17 cellular contexts compared by ENCODE assay signal in the genomic region with DNA sequence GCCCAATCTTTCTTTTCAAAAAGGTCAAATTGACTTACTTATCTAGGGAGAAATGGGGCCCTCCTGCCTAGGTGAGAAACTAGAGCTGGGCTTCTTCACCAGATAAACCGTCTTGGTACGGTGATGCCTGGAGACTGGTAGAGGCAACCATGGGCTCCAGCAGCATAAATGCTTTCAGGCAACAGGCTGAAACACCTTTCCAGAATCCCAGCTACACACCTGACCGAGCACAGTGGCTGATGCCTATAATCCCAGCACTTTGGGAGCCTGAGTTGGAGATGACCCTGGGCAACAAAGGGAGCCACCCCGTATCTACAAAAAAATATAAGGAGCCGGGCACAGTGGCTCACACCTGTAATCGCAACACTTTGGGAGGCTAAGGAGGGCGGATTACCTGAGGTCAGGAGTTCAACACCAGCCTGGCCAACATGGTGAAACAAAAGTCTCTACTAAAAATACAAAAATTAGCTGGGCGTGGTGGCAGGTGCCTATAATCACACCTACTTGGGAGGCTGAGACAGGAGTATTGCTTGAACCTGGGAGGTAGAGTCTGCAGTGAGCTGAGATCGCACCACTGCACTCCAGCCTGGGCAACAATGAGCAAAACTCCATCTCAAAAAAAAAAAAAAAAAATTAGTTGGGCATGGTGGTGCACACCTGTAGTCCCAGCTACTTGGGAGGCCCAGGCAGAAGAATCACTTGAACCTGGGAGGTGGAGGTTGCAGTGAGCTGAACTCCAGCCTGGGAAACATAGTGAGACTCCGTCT. TPM values are rescaled to one million over a fixed set of nuclear protein-coding genes. Genes with fewer than 3 reads are reported as not detected.
DNase-seq lines count a peak whose midpoint lies in the region; FAIRE-seq and TF ChIP-seq lines count a peak whose summit lies in the region.
"Had no signal": no experiment of that assay in that cellular context is flagged by ENCODE, and none has a peak within 500 bp of the region (broad histone marks: within the 10 kb centered on the region; RNA-seq: fewer than 3 reads in every experiment).

No MANE protein-coding gene starts in this region.

- no peak overlapping the region for H3K56ac ChIP-seq in H9 (ENCODE audit: insufficient read length, low read depth, low read length)

- FAIRE-seq in GM19239 (lab: Jason Lieb, UNC): no peak
- FAIRE-seq: GM12892, small intestine had no signal

- no peaks in the 10 kb centered on the region for H3K79me2 ChIP-seq in H9 (ENCODE audit: insufficient read depth, low read length)

- H3K23ac ChIP-seq in H9 (ENCODE audit: insufficient read length, low read depth, low read length): no peak overlapping the region

- no peak overlapping the region for H2AK5ac ChIP-seq in H9 (ENCODE audit: insufficient read length, low read length)

- H3K4me1 Mint-ChIP-seq in H9 (peaks cover 12 to 21% of the 10 kb centered on the region in 2 experiments; a peak in 3 of 4 replicates), chondrocyte (ENCODE audit: low read depth) (peaks cover 16% of the 10 kb centered on the region)

- no peak overlapping the region for H3T11ph ChIP-seq in H9 (ENCODE audit: low read length)

- no peaks in the 10 kb centered on the region for H3K79me1 ChIP-seq in H9 (ENCODE audit: insufficient read depth, low read depth, low read length, poor library complexity, severe bottlenecking)

- no peak overlapping the region for H2BK20ac ChIP-seq in H9 (ENCODE audit: low read depth, low read length, poor library complexity, severe bottlenecking)

- no peak overlapping the region for H4K91ac ChIP-seq in H9 (ENCODE audit: insufficient read length, low read depth, low read length)

- H3K14ac ChIP-seq in H9 (ENCODE audit: insufficient read depth, low read length): no peak overlapping the region

- no peak overlapping the region for H4K5ac ChIP-seq in H9 (ENCODE audit: insufficient read length, low read depth, low read length)

- no peak overlapping the region for H3K4ac ChIP-seq in H9 (ENCODE audit: low read depth, low read length)

- H2BK5ac ChIP-seq in H9 (ENCODE audit: insufficient read length, low read length): no peak overlapping the region

- no peak overlapping the region for H2AFZ ChIP-seq in H9 (ENCODE audit: low read length)
- H2AFZ ChIP-seq: parathyroid adenoma had no signal

- H3K23me2 ChIP-seq in H9 (ENCODE audit: insufficient read length, low read depth, low read length, poor library complexity, severe bottlenecking): no peaks in the 10 kb centered on the region

- H3K27ac Mint-ChIP-seq in H9 (no peak overlapping the region; a peak in 1 of 7 replicates), chondrocyte (ENCODE audit: unreplicated experiment) (no peak overlapping the region)
- H3K27ac Mint-ChIP-seq: effector memory CD8-positive, alpha-beta T cell had no signal

- no peak overlapping the region for H3K18ac ChIP-seq in H9 (ENCODE audit: insufficient read length, low read depth, low read length)

- no peak overlapping the region for H3K27ac ChIP-seq in H9 (ENCODE audit: insufficient read length, low read depth, low read length)
- H3K27ac ChIP-seq: parathyroid adenoma, SJCRH30, upper lobe of right lung had no signal

- WGBS in H9 (ENCODE audit: extremely low coverage, insufficient read length, low lambda C conversion rate): no CpG with 5 or more reads among the region's 10 CpGs

- peaks cover 39 to 68% (median 43%) of the 10 kb centered on the region in 3 experiments for H3K36me3 Mint-ChIP-seq in H9 (ENCODE audit: insufficient read depth in 1 of 3, low read depth in 3 of 3)
- H3K36me3 Mint-ChIP-seq in chondrocyte (ENCODE audit: low read depth): peaks cover 8% of the 10 kb centered on the region

- TF ChIP-seq CTCF in H9 (conservative IDR thresholded peaks at IDR 0.05) (no peak), chondrocyte (IDR thresholded peaks at IDR 0.05) (no peak)

- H3K27me3 Mint-ChIP-seq in H9 (ENCODE audit: low read depth) (peaks cover 1% of the 10 kb centered on the region; the same call in 1 of the 2 replicates), chondrocyte (ENCODE audit: low read depth) (no peaks in the 10 kb centered on the region)
- H3K27me3 Mint-ChIP-seq: effector memory CD8-positive, alpha-beta T cell had no signal

- H3K4me1 ChIP-seq in H9 (ENCODE audit: insufficient read depth, low read length): no peaks in the 10 kb centered on the region

- H3K9me3 Mint-ChIP-seq in H9 (no peaks in the 10 kb centered on the region), chondrocyte (ENCODE audit: low read depth) (no peaks in the 10 kb centered on the region)
- H3K9me3 Mint-ChIP-seq: effector memory CD8-positive, alpha-beta T cell had no signal

- H3K27me3 ChIP-seq in H9 (ENCODE audit: insufficient read depth, low read length): no peaks in the 10 kb centered on the region
- H3K27me3 ChIP-seq: SJCRH30, upper lobe of right lung had no signal

- H2BK120ac ChIP-seq in H9 (ENCODE audit: low read depth, low read length, poor library complexity, severe bottlenecking): no peak overlapping the region

- H3K4me3 Mint-ChIP-seq in H9 (no peak overlapping the region), chondrocyte (ENCODE audit: unreplicated experiment) (no peak overlapping the region)
- H3K4me3 Mint-ChIP-seq: effector memory CD8-positive, alpha-beta T cell had no signal

- no peak overlapping the region for H3K9ac ChIP-seq in H9 (ENCODE audit: extremely low read depth, insufficient read length, low read length)
- H3K9ac ChIP-seq: parathyroid adenoma had no signal

- no peak overlapping the region for H4K8ac ChIP-seq in H9 (replicated peaks; ENCODE audit: insufficient read length, low read depth, low read length)

- no peak overlapping the region for H3K4me2 ChIP-seq in H9 (ENCODE audit: insufficient read depth, insufficient read length, low read length)

- no peaks in the 10 kb centered on the region for H3K9me3 ChIP-seq in H9 (ENCODE audit: control insufficient read depth, low read depth, low read length)
- H3K9me3 ChIP-seq: SJCRH30, upper lobe of right lung had no signal

- H2BK15ac ChIP-seq in H9 (ENCODE audit: low read depth, low read length): no peak overlapping the region

- peak; percentile 35 for DNase-seq in H9
- peak; percentile 21 for DNase-seq in chondrocyte (ENCODE audit: low spot score)
- DNase-seq in activated CD4-positive, alpha-beta T cell treated with anti-CD3 and anti-CD28 coated beads, Interleukin-2, amount 50 U/mL, for 4 hours: no peak
- no peak for DNase-seq in GM19239 (ENCODE audit: insufficient read length, low spot score)
- DNase-seq: activated CD4-positive, alpha-beta T cell treated with anti-CD3 and anti-CD28 coated beads for 48 hours; central memory CD4-positive, alpha-beta T cell; effector memory CD8-positive, alpha-beta T cell; left ventricle myocardium superior; NCI-H187; NCI-H446; SJCRH30; small intestine; stimulated activated naive CD4-positive, alpha-beta T cell; T-helper 9 cell had no signal

- no peak overlapping the region for H2BK12ac ChIP-seq in H9 (ENCODE audit: insufficient read length, low read depth, low read length)

- H4K20me1 ChIP-seq in H9 (ENCODE audit: control insufficient read depth, insufficient read depth, insufficient read length): no peaks in the 10 kb centered on the region

RNA-seq across cellular contexts. Expression of a gene that starts 8.0 kb away (rescaled TPM):
- total RNA-seq in H9 (2021) (227 and 237 TPM in 2 replicates), chondrocyte (68.0 to 76.3 TPM (median 73.3 TPM) in 3 replicates)

RNA-seq across cellular contexts. Expression of a gene that starts 23.2 kb away (rescaled TPM):
- total RNA-seq in H9 (2021): 16.6 and 18.8 TPM in 2 replicates
- 5.3 to 6.1 TPM (median 5.5 TPM) in 3 replicates for total RNA-seq in chondrocyte

RNA-seq across cellular contexts. Expression of a gene that starts 25.8 kb away (rescaled TPM):
- total RNA-seq in H9 (2021): 46.4 and 50.7 TPM in 2 replicates
- total RNA-seq in chondrocyte: 12.4 to 12.9 TPM (median 12.6 TPM) in 3 replicates

RNA-seq across cellular contexts. Expression of a gene that starts 32.0 kb away (rescaled TPM):
- total RNA-seq in H9 (2021) (2,008 and 2,053 TPM in 2 replicates), chondrocyte (853 to 1,026 TPM (median 884 TPM) in 3 replicates)

RNA-seq across cellular contexts. Expression of a gene that starts 34.1 kb away (rescaled TPM):
- 189 and 190 TPM in 2 replicates for total RNA-seq in H9 (2021)
- total RNA-seq in chondrocyte: 128 to 132 TPM (median 131 TPM) in 3 replicates

Comparison
In these comparisons a context has a peak if more than half of its experiments do, and no peak if none do; other contexts are left out.
1. DNase-seq: peak in H9 (single experiment) and chondrocyte (single experiment); none in activated CD4-positive, alpha-beta T cell treated with anti-CD3 and anti-CD28 coated beads, Interleukin-2, amount 50 U/mL, for 4 hours (0 of 2) and GM19239 (single experiment).